In the genomic region with DNA sequence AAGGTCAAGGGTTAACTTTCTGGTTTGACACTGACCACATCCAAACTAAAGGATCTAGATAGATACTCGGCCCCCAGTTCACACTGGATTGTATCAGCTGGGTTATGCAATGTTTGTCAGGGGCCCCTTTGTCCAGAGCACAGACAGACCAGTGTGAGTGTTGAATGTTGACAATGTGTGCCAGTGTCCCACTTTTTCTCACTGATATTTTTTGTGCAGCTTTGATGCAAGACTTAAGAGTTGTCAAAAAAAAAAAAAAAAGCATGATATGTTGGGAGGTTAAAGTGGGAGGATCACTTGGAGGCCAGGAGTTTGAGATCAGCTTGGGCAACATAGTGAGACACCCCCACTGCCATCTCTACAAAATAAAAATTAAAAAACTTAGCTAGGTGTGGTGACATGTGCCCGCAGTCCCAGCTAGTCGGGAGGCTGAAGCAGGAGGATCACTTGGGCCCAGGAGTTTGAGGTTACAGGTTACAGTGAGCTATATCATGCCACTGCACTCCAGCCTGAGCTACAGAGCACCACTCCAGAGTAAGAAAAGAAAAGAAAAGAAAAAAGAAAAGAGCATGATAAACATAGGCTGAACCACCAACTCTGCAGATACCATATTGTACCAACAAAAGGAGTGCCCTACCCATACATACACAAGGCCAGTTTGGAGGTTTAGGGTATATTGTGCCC, we compare ENCODE assay signal across 16 cellular contexts.
"Had no signal": no experiment of that assay in that cellular context is flagged by ENCODE, and none has a peak within 500 bp of the region (broad histone marks: within the 10 kb centered on the region; RNA-seq: fewer than 3 reads in every experiment).

No MANE protein-coding gene starts in this region.

- DNase-seq: activated B cell treated with CpG ODN at 0.5 μM for 24 hours; activated CD4-positive, alpha-beta T cell treated with anti-CD3 and anti-CD28 coated beads for 48 hours; activated CD8-positive, alpha-beta T cell treated with anti-CD3 and anti-CD28 coated beads for 36 hours; activated effector memory CD4-positive, alpha-beta T cell treated with anti-CD3 and anti-CD28 coated beads, Interleukin-2, amount 50 U/mL, for 16 hours; activated T-cell treated with anti-CD3 and anti-CD28 coated beads, Interleukin-2, amount 50 U/mL, for 4 hours; islet precursor cell; naive B cell; ovary; sigmoid colon; stimulated activated CD4-positive, alpha-beta T cell treated with anti-CD3 and anti-CD28 coated beads, Interleukin-12 subunit alpha, Interleukin-12 subunit beta, amount 100 ng/mL, for 4 hours had no signal

- H3K9me3 ChIP-seq: gastroesophageal sphincter, ovary, sigmoid colon, tibial nerve had no signal

- H3K4me3 ChIP-seq: cardiac muscle cell, gastroesophageal sphincter, lung, neural progenitor cell, ovary, sigmoid colon, tibial nerve had no signal

- ATAC-seq: activated CD8-positive, alpha-beta T cell treated with anti-CD3 and anti-CD28 coated beads for 36 hours; activated T-cell treated with anti-CD3 and anti-CD28 coated beads, Interleukin-2, amount 50 U/mL, for 4 hours; gastroesophageal sphincter; stimulated activated effector memory CD8-positive, alpha-beta T cell treated with anti-CD3 and anti-CD28 coated beads, Interleukin-12 subunit alpha, Interleukin-12 subunit beta, amount 100 ng/mL, for 72 hours had no signal

- H3K36me3 ChIP-seq: cardiac muscle cell, gastroesophageal sphincter, neural progenitor cell, ovary, sigmoid colon, tibial nerve had no signal

- H3K27ac ChIP-seq: cardiac muscle cell, gastroesophageal sphincter, neural progenitor cell, ovary, sigmoid colon, tibial nerve had no signal

- H3K4me1 ChIP-seq: gastroesophageal sphincter, neural progenitor cell, sigmoid colon, tibial nerve had no signal

- H3K27me3 ChIP-seq: cardiac muscle cell, neural progenitor cell, ovary, sigmoid colon, tibial nerve had no signal
